17 cellular contexts compared by ENCODE assay signal in the genomic region with DNA sequence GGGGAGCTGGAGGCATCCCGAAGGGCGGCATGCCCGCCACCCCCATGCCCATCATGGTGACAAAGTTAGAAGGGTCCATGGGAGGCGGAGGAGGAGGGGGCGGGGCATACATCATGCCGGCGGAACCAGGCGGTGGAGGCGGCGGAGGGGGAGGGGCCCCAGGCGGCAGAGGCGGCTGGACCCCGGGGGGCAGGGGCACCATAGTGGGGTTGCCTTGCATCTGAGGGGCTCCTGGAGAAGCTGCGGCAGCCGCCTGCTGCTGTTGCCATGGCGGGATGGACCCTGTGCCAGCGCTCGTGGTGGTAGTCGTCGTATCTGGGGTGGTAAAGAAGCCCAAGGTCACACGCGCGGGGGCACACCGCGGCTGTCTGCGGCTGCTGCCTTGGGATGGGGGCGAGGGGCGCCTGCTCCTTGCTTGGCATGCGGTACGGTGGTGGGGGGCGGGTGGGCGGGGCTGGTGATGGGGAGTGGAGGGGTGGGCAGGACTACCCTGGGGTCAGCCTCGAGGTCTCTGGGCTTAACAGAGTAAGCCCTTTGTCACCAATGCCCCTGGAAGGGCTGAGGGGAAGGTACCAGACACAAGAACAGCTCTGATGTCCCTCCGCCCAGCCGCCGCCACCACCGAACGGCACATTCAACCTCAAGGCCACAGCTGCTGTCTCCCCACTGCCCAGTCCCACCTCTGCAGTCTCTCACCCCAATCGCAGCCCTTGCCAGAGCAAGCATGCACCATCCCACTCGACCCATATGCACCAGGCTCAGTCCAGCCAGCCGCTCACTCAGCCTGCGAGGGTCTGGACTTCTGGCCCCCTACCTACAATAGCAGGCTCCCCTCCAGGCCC. TPM values are rescaled to one million over a fixed set of nuclear protein-coding genes. Genes with fewer than 3 reads are reported as not detected.
DNase-seq lines count a peak whose midpoint lies in the region; ATAC-seq, FAIRE-seq and TF ChIP-seq lines count a peak whose summit lies in the region.
"Had no signal": no experiment of that assay in that cellular context is flagged by ENCODE, and none has a peak within 500 bp of the region (broad histone marks: within the 10 kb centered on the region; RNA-seq: fewer than 3 reads in every experiment).

No MANE protein-coding gene starts in this region.

- SMC1A ChIA-PET in GM12878 (lab: Charles Lee; ENCODE audit: uncharacterized antibody, unreplicated experiment): no interaction called here

- H3K27me3 ChIP-seq in CD4-positive, CD25-positive, alpha-beta regulatory T cell (ENCODE audit: control insufficient read depth, insufficient read depth, low read length): no peaks in the 10 kb centered on the region
- no peaks in the 10 kb centered on the region for H3K27me3 ChIP-seq in GM12878 (replicated peaks in 1 of 2; ENCODE audit: control insufficient read depth in 2 of 2, insufficient read depth in 2 of 2, low read length in 1 of 2)
- H3K27me3 ChIP-seq: SJCRH30 had no signal

- TF ChIP-seq CTCF in Calu3 (IDR thresholded peaks at IDR 0.05; ENCODE audit: unreplicated experiment): no peak
- TF ChIP-seq CTCF in GM12878 (IDR thresholded peaks at IDR 0.05 in 2 of 3, conservative IDR thresholded peaks at IDR 0.05 in 1 of 3; ENCODE audit: control insufficient read depth in 2 of 3, extremely low read depth in 1 of 3, insufficient read depth in 1 of 3, low read depth in 3 of 3, low read length in 3 of 3): no peak
- TF ChIP-seq CTCF in nephron progenitor cell (IDR thresholded peaks at IDR 0.05): no peak

- intact Hi-C loops in Calu3 (cut with micrococcal nuclease; ENCODE audit: unreplicated experiment) (no loop called here), GM12878 (cut with micrococcal nuclease; ENCODE audit: unreplicated experiment) (loop anchor here (2.0 kb wide), 1 partner anchor 23 kb away; no protein-coding TSS in a partner anchor)

- peaks cover 14% of the 10 kb centered on the region for H3K79me2 ChIP-seq in GM12878 (ENCODE audit: control insufficient read depth, insufficient read depth, low read length)

- peaks cover 15% of the 10 kb centered on the region for H3K27me3 Mint-ChIP-seq in CD4-positive, CD25-positive, alpha-beta regulatory T cell
- H3K27me3 Mint-ChIP-seq in Calu3 (ENCODE audit: unreplicated experiment) (no peaks in the 10 kb centered on the region), nephron progenitor cell (ENCODE audit: low read depth, poor library complexity) (peaks cover 3% of the 10 kb centered on the region)

- POLR2A ChIA-PET in GM12878 (lab: Charles Lee): interaction anchor here (0.6 kb wide), 1 partner anchor 32 kb away, joined by 6 read pairs; no protein-coding TSS in a partner anchor

- no peak overlapping the region for H2AFZ ChIP-seq in GM12878 (ENCODE audit: control insufficient read depth, low read depth, low read length)

- TF ChIP-seq POLR2A in GM12878 (IDR thresholded peaks at IDR 0.05; ENCODE audit: low read depth, low read length): peak; percentile 48; the same call in 1 of the 2 replicates

- no peak for ATAC-seq in CD4-positive, CD25-positive, alpha-beta regulatory T cell (ENCODE audit: low read depth in 2 of 2)
- ATAC-seq in GM12878: no peak
- ATAC-seq in GM19324 (IDR thresholded peaks at IDR 0.05; ENCODE audit: low FRiP score, unreplicated experiment): no peak
- no peak for ATAC-seq in GM18907 (IDR thresholded peaks at IDR 0.05; ENCODE audit: unreplicated experiment)
- ATAC-seq: HCT116 had no signal

- H3K4me3 Mint-ChIP-seq in CD4-positive, CD25-positive, alpha-beta regulatory T cell: peak overlapping the region; percentile 56 to 87 (median 78)
- H3K4me3 Mint-ChIP-seq in Calu3 (ENCODE audit: low read depth, unreplicated experiment) (no peak overlapping the region), nephron progenitor cell (peak overlapping the region; percentile 47)

- no peaks in the 10 kb centered on the region for H3K9me3 ChIP-seq in CD4-positive, CD25-positive, alpha-beta regulatory T cell (ENCODE audit: control insufficient read depth in 2 of 2, low read length in 2 of 2)
- no peaks in the 10 kb centered on the region for H3K9me3 ChIP-seq in GM12878 (replicated peaks; ENCODE audit: control insufficient read depth, insufficient read depth, low read length)
- H3K9me3 ChIP-seq: SJCRH30 had no signal

- no peak overlapping the region for H3K4me3 ChIP-seq in CD4-positive, CD25-positive, alpha-beta regulatory T cell (ENCODE audit: low read depth, low read length)
- no peak overlapping the region for H3K4me3 ChIP-seq in GM12878
- H3K4me3 ChIP-seq: SJCRH30 had no signal

- peaks cover 96% of the 10 kb centered on the region for H3K4me1 ChIP-seq in CD4-positive, CD25-positive, alpha-beta regulatory T cell (ENCODE audit: control insufficient read depth, insufficient read depth, low read length, poor library complexity, severe bottlenecking)
- peaks cover 17% of the 10 kb centered on the region for H3K4me1 ChIP-seq in GM12878 (ENCODE audit: control insufficient read depth, insufficient read depth, low read length)

- peaks cover 31 to 94% (median 63%) of the 10 kb centered on the region in 4 donors for H3K4me1 Mint-ChIP-seq in CD4-positive, CD25-positive, alpha-beta regulatory T cell
- H3K4me1 Mint-ChIP-seq in Calu3 (ENCODE audit: low read depth, unreplicated experiment) (peaks cover 21% of the 10 kb centered on the region), nephron progenitor cell (peaks cover 87% of the 10 kb centered on the region)

- H3K4me2 ChIP-seq in GM12878 (ENCODE audit: control insufficient read depth, insufficient read depth): no peak overlapping the region

- 97% methylated on average over 21 of the region's 42 CpGs for WGBS in GM12878 (ENCODE audit: insufficient coverage, insufficient replicate concordance, low lambda C conversion rate, missing lambda C conversion rate)

- H3K27ac Mint-ChIP-seq in CD4-positive, CD25-positive, alpha-beta regulatory T cell: peak overlapping the region; percentile 87 to 92 (median 90)
- H3K27ac Mint-ChIP-seq in Calu3 (ENCODE audit: unreplicated experiment) (peak overlapping the region; percentile 41), nephron progenitor cell (no peak overlapping the region)

- peaks cover 76% of the 10 kb centered on the region for H3K36me3 ChIP-seq in CD4-positive, CD25-positive, alpha-beta regulatory T cell (ENCODE audit: control insufficient read depth, insufficient read depth, low read length)
- H3K36me3 ChIP-seq in GM12878 (ENCODE audit: control insufficient read depth in 2 of 2, insufficient read depth in 2 of 2, low read length in 1 of 2): peaks cover 52 to 54% of the 10 kb centered on the region in 2 experiments

- no peak for TF ChIP-seq EP300 in GM12878 (IDR thresholded peaks at IDR 0.05; ENCODE audit: borderline replicate concordance in 1 of 2, control insufficient read depth in 1 of 2, low read depth in 2 of 2, low read length in 2 of 2)

- no peak for FAIRE-seq in GM12878 (lab: Jason Lieb, UNC)
- FAIRE-seq: D721Med had no signal

- CTCF ChIA-PET in Calu3 (lab: Charles Lee): no interaction called here
- CTCF ChIA-PET in GM12878 (lab: Yijun Ruan, JAX): interaction anchor here (1.6 kb wide), 1 partner anchor 27 kb away, joined by 3 read pairs; no protein-coding TSS in a partner anchor

- in situ Hi-C loops in GM12878 (cut with MboI): no loop called here

- peaks cover 23% of the 10 kb centered on the region for H4K20me1 ChIP-seq in GM12878 (ENCODE audit: control insufficient read depth, insufficient read depth)

- H3K9ac ChIP-seq in GM12878 (ENCODE audit: control insufficient read depth, insufficient read depth, low read length): no peak overlapping the region

- no peaks in the 10 kb centered on the region for H3K9me3 Mint-ChIP-seq in CD4-positive, CD25-positive, alpha-beta regulatory T cell
- no peaks in the 10 kb centered on the region for H3K9me3 Mint-ChIP-seq in Calu3 (ENCODE audit: low read depth, unreplicated experiment)
- H3K9me3 Mint-ChIP-seq in nephron progenitor cell: no peaks in the 10 kb centered on the region

- H3K36me3 Mint-ChIP-seq in CD4-positive, CD25-positive, alpha-beta regulatory T cell: peaks cover 61% of the 10 kb centered on the region
- H3K36me3 Mint-ChIP-seq in Calu3 (ENCODE audit: insufficient read depth, unreplicated experiment): peaks cover 88% of the 10 kb centered on the region
- peaks cover 70% of the 10 kb centered on the region for H3K36me3 Mint-ChIP-seq in nephron progenitor cell (ENCODE audit: low read depth)

- H3K27ac ChIP-seq in CD4-positive, CD25-positive, alpha-beta regulatory T cell (ENCODE audit: insufficient read depth, low read length, poor library complexity, severe bottlenecking): peak overlapping the region; percentile 80
- H3K27ac ChIP-seq in GM12878 (ENCODE audit: control insufficient read depth, insufficient read depth): no peak overlapping the region
- H3K27ac ChIP-seq: SJCRH30 had no signal

- no peak for DNase-seq in CD4-positive, CD25-positive, alpha-beta regulatory T cell
- DNase-seq in Calu3: no peak
- DNase-seq in GM12878 (ENCODE audit: low read depth, low spot score): no peak
- DNase-seq in nephron progenitor cell: no peak
- DNase-seq in LoVo (ENCODE audit: low spot score): no peak
- DNase-seq: activated CD4-positive, alpha-beta T cell treated with anti-CD3 and anti-CD28 coated beads for 48 hours; effector memory CD4-positive, alpha-beta T cell; NCI-H1092 treated with DMSO at 0.1 percent for 48 hours; SJCRH30; stimulated activated CD4-positive, alpha-beta T cell treated with anti-CD3 and anti-CD28 coated beads, Interleukin-2, amount 100 ng/mL, for 48 hours had no signal

- RAD21 ChIA-PET in GM12878 (lab: Charles Lee; ENCODE audit: unreplicated experiment): no interaction called here

- no peak for TF ChIP-seq RAD21 in GM12878 (IDR thresholded peaks at IDR 0.05; ENCODE audit: insufficient read depth, low read depth, low read length)

- BruUV-seq in Calu3 (replicated peaks; lab: Mats Ljungman, UMichigan) (no TSS peak), GM12878 (replicated peaks; lab: Mats Ljungman, UMichigan) (no TSS peak)

RNA-seq across cellular contexts. Expression of gene PYGM, which starts 6.3 kb away (rescaled TPM):
- total RNA-seq in CD4-positive, CD25-positive, alpha-beta regulatory T cell: 10.9 TPM
- polyA plus RNA-seq in CD4-positive, CD25-positive, alpha-beta regulatory T cell: under 1 TPM in 2 of 4 donors, not detected in 2; 0.17 to 0.43 TPM
- total RNA-seq in Calu3 (2022) (1.4 and 1.8 TPM in 2 replicates), GM12878 (2014; rRNA removed) (0.27 and 0.34 TPM in 2 replicates), GM12878 (2014; rRNA removed; fragmentation: Illumina TruSeq; extraction: Trizol) (0.23 and 0.27 TPM in 2 replicates), GM12878 (2021) (0.28 and 0.35 TPM in 2 replicates)
- 2.2 and 3.1 TPM in 2 replicates for total RNA-seq in GM12878 (2013; cell fraction: nucleolus; rRNA removed)
- polyA plus RNA-seq in GM12878 (2011; ENCODE audit: low read depth): 0.42 TPM
- polyA plus RNA-seq in GM12878 (2011; rRNA removed) (0.32 and 0.33 TPM in 2 replicates), GM12878 (2014; fragmentation: Illumina TruSeq; extraction: Trizol) (0.19 TPM in 1 of 2 replicates, not detected in the other), GM12878 (2014; fragmentation: Nextera tagmentation; extraction: Ambion mirVana) (under 1 TPM; 0.04 to 0.08 TPM), GM12878 (2014; rRNA removed) (0.61 and 3.7 TPM in 2 replicates), GM12878 (2016; fragmentation: Nextera tagmentation; extraction: Ambion mirVana) (under 1 TPM in 1 of 2 experiments, not detected in 1; 0.04 TPM)
- 0.19 and 0.20 TPM in 2 replicates for polyA plus RNA-seq in GM12878 (2011; cell fraction: cytosol; rRNA removed)
- 1.1 and 1.4 TPM in 2 replicates for polyA plus RNA-seq in GM12878 (2011; cell fraction: nucleus; rRNA removed)
- polyA plus RNA-seq in GM12878 (2012): 0.80 and 0.88 TPM in 2 replicates
- 0.72 and 0.95 TPM in 2 replicates for polyA minus RNA-seq in GM12878 (2011; rRNA and poly(A)+ RNA removed)
- not detected in 2 replicates for polyA minus RNA-seq in GM12878 (2011; cell fraction: cytosol; rRNA and poly(A)+ RNA removed)
- 0.48 and 2.0 TPM in 2 replicates for polyA minus RNA-seq in GM12878 (2011; cell fraction: nucleus; rRNA and poly(A)+ RNA removed)
- total RNA-seq: glomerular endothelial cell had no signal

RNA-seq across cellular contexts. Expression of gene SF1, which starts 12.3 kb away (rescaled TPM):
- total RNA-seq in CD4-positive, CD25-positive, alpha-beta regulatory T cell: 1,361 TPM
- 100 to 1,000 TPM in 1 of 4 donors, 10 to 100 TPM in 3; 75.0 to 100 (median 89.3) TPM for polyA plus RNA-seq in CD4-positive, CD25-positive, alpha-beta regulatory T cell
- total RNA-seq in Calu3 (2022): 312 and 319 TPM in 2 replicates
- total RNA-seq in GM12878 (2013; cell fraction: nucleolus; rRNA removed): 483 and 541 TPM in 2 replicates
- total RNA-seq in GM12878 (2014; rRNA removed): 88.2 and 111 TPM in 2 replicates
- total RNA-seq in GM12878 (2014; rRNA removed; fragmentation: Illumina TruSeq; extraction: Trizol): 76.0 and 84.4 TPM in 2 replicates
- total RNA-seq in GM12878 (2021): 327 and 337 TPM in 2 replicates
- polyA plus RNA-seq in GM12878 (2011; ENCODE audit: low read depth): 194 TPM
- 82.5 and 84.8 TPM in 2 replicates for polyA plus RNA-seq in GM12878 (2011; rRNA removed)
- 66.7 and 83.7 TPM in 2 replicates for polyA plus RNA-seq in GM12878 (2011; cell fraction: cytosol; rRNA removed)
- polyA plus RNA-seq in GM12878 (2011; cell fraction: nucleus; rRNA removed): 212 and 291 TPM in 2 replicates
- polyA plus RNA-seq in GM12878 (2012): 178 and 252 TPM in 2 replicates
- polyA plus RNA-seq in GM12878 (2014; fragmentation: Illumina TruSeq; extraction: Trizol): 216 and 280 TPM in 2 replicates
- polyA plus RNA-seq in GM12878 (2014; fragmentation: Nextera tagmentation; extraction: Ambion mirVana): 10 to 100 TPM; 13.6 to 29.6 TPM
- 155 and 172 TPM in 2 replicates for polyA plus RNA-seq in GM12878 (2014; rRNA removed)
- polyA plus RNA-seq in GM12878 (2016; fragmentation: Nextera tagmentation; extraction: Ambion mirVana): 100 to 1,000 TPM in 1 of 2 experiments, 10 to 100 TPM in 1; 97.4 to 109 TPM
- 79.1 and 94.2 TPM in 2 replicates for polyA minus RNA-seq in GM12878 (2011; rRNA and poly(A)+ RNA removed)
- 53.6 and 66.4 TPM in 2 replicates for polyA minus RNA-seq in GM12878 (2011; cell fraction: cytosol; rRNA and poly(A)+ RNA removed)
- 124 and 191 TPM in 2 replicates for polyA minus RNA-seq in GM12878 (2011; cell fraction: nucleus; rRNA and poly(A)+ RNA removed)

RNA-seq across cellular contexts. Expression of gene RASGRP2, which starts 22.1 kb away (rescaled TPM):
- total RNA-seq in CD4-positive, CD25-positive, alpha-beta regulatory T cell: 570 TPM
- 100 to 1,000 TPM; 140 to 170 (median 157) TPM for polyA plus RNA-seq in CD4-positive, CD25-positive, alpha-beta regulatory T cell
- not detected in 2 replicates for total RNA-seq in Calu3 (2022)
- 17.4 and 18.5 TPM in 2 replicates for total RNA-seq in GM12878 (2013; cell fraction: nucleolus; rRNA removed)
- total RNA-seq in GM12878 (2014; rRNA removed): 5.5 and 6.8 TPM in 2 replicates
- 1.7 and 3.0 TPM in 2 replicates for total RNA-seq in GM12878 (2014; rRNA removed; fragmentation: Illumina TruSeq; extraction: Trizol)
- total RNA-seq in GM12878 (2021): 8.3 and 9.0 TPM in 2 replicates
- polyA plus RNA-seq in GM12878 (2011; ENCODE audit: low read depth): 4.3 TPM
- polyA plus RNA-seq in GM12878 (2011; rRNA removed): 3.0 and 6.2 TPM in 2 replicates
- 6.3 and 8.3 TPM in 2 replicates for polyA plus RNA-seq in GM12878 (2011; cell fraction: cytosol; rRNA removed)
- 39.4 and 45.3 TPM in 2 replicates for polyA plus RNA-seq in GM12878 (2011; cell fraction: nucleus; rRNA removed)
- 7.1 and 14.4 TPM in 2 replicates for polyA plus RNA-seq in GM12878 (2012)
- 2.6 and 2.7 TPM in 2 replicates for polyA plus RNA-seq in GM12878 (2014; fragmentation: Illumina TruSeq; extraction: Trizol)
- polyA plus RNA-seq in GM12878 (2014; fragmentation: Nextera tagmentation; extraction: Ambion mirVana): under 1 TPM; 0.26 to 0.66 TPM
- 7.0 and 11.2 TPM in 2 replicates for polyA plus RNA-seq in GM12878 (2014; rRNA removed)
- 1 to 10 TPM; 4.5 to 6.4 TPM for polyA plus RNA-seq in GM12878 (2016; fragmentation: Nextera tagmentation; extraction: Ambion mirVana)
- 2.6 and 3.7 TPM in 2 replicates for polyA minus RNA-seq in GM12878 (2011; rRNA and poly(A)+ RNA removed)
- 2.1 and 3.2 TPM in 2 replicates for polyA minus RNA-seq in GM12878 (2011; cell fraction: cytosol; rRNA and poly(A)+ RNA removed)
- 5.0 and 6.9 TPM in 2 replicates for polyA minus RNA-seq in GM12878 (2011; cell fraction: nucleus; rRNA and poly(A)+ RNA removed)
- total RNA-seq: HT-29, NCI-H460 had no signal

RNA-seq across cellular contexts. Expression of gene MAP4K2, which starts 37.0 kb away (rescaled TPM):
- total RNA-seq in CD4-positive, CD25-positive, alpha-beta regulatory T cell: 85.0 TPM
- polyA plus RNA-seq in CD4-positive, CD25-positive, alpha-beta regulatory T cell: 10 to 100 TPM; 31.5 to 39.5 (median 34.8) TPM
- total RNA-seq in Calu3 (2022) (17.0 and 17.4 TPM in 2 replicates), GM12878 (2014; rRNA removed) (66.7 and 74.7 TPM in 2 replicates), GM12878 (2014; rRNA removed; fragmentation: Illumina TruSeq; extraction: Trizol) (36.9 and 41.0 TPM in 2 replicates), GM12878 (2021) (78.1 and 79.2 TPM in 2 replicates)
- total RNA-seq in GM12878 (2013; cell fraction: nucleolus; rRNA removed): 51.0 and 55.9 TPM in 2 replicates
- polyA plus RNA-seq in GM12878 (2011; ENCODE audit: low read depth): 11.2 TPM
- polyA plus RNA-seq in GM12878 (2011; rRNA removed) (27.3 and 49.9 TPM in 2 replicates), GM12878 (2014; fragmentation: Illumina TruSeq; extraction: Trizol) (16.1 and 42.8 TPM in 2 replicates), GM12878 (2014; fragmentation: Nextera tagmentation; extraction: Ambion mirVana) (1 to 10 TPM in 1 of 2 experiments, under 1 TPM in 1; 0.98 to 4.4 TPM), GM12878 (2014; rRNA removed) (69.0 and 71.8 TPM in 2 replicates), GM12878 (2016; fragmentation: Nextera tagmentation; extraction: Ambion mirVana) (10 to 100 TPM; 47.8 to 52.9 TPM)
- 73.2 and 91.2 TPM in 2 replicates for polyA plus RNA-seq in GM12878 (2011; cell fraction: cytosol; rRNA removed)
- polyA plus RNA-seq in GM12878 (2011; cell fraction: nucleus; rRNA removed): 284 and 290 TPM in 2 replicates
- 33.8 and 37.8 TPM in 2 replicates for polyA plus RNA-seq in GM12878 (2012)
- polyA minus RNA-seq in GM12878 (2011; rRNA and poly(A)+ RNA removed): 58.6 and 101 TPM in 2 replicates
- polyA minus RNA-seq in GM12878 (2011; cell fraction: cytosol; rRNA and poly(A)+ RNA removed): 25.9 and 26.6 TPM in 2 replicates
- 50.8 and 62.9 TPM in 2 replicates for polyA minus RNA-seq in GM12878 (2011; cell fraction: nucleus; rRNA and poly(A)+ RNA removed)

RNA-seq across cellular contexts. Expression of gene NRXN2, which starts 43.1 kb away (rescaled TPM):
- 0.42 TPM for total RNA-seq in CD4-positive, CD25-positive, alpha-beta regulatory T cell
- not detected for polyA plus RNA-seq in CD4-positive, CD25-positive, alpha-beta regulatory T cell
- total RNA-seq in Calu3 (2022) (not detected in 2 replicates), GM12878 (2014; rRNA removed) (0.06 TPM in 1 of 2 replicates, not detected in the other), GM12878 (2014; rRNA removed; fragmentation: Illumina TruSeq; extraction: Trizol) (0.18 and 0.22 TPM in 2 replicates), GM12878 (2021) (0.29 and 0.74 TPM in 2 replicates)
- total RNA-seq in GM12878 (2013; cell fraction: nucleolus; rRNA removed): 1.8 and 2.7 TPM in 2 replicates
- polyA plus RNA-seq in GM12878 (2011; ENCODE audit: low read depth): not detected
- polyA plus RNA-seq in GM12878 (2011; rRNA removed) (1.1 and 1.4 TPM in 2 replicates), GM12878 (2014; fragmentation: Illumina TruSeq; extraction: Trizol) (0.09 TPM in 1 of 2 replicates, not detected in the other), GM12878 (2014; fragmentation: Nextera tagmentation; extraction: Ambion mirVana) (under 1 TPM; 0.03 to 0.07 TPM), GM12878 (2014; rRNA removed) (0.08 and 0.28 TPM in 2 replicates), GM12878 (2016; fragmentation: Nextera tagmentation; extraction: Ambion mirVana) (under 1 TPM; 0.24 to 0.52 TPM)
- polyA plus RNA-seq in GM12878 (2011; cell fraction: cytosol; rRNA removed): 2.2 and 2.7 TPM in 2 replicates
- polyA plus RNA-seq in GM12878 (2011; cell fraction: nucleus; rRNA removed): 8.3 and 17.7 TPM in 2 replicates
- 0.11 and 0.32 TPM in 2 replicates for polyA plus RNA-seq in GM12878 (2012)
- polyA minus RNA-seq in GM12878 (2011; rRNA and poly(A)+ RNA removed): 11.6 and 16.6 TPM in 2 replicates
- polyA minus RNA-seq in GM12878 (2011; cell fraction: cytosol; rRNA and poly(A)+ RNA removed): 9.4 and 11.8 TPM in 2 replicates
- 5.4 and 16.4 TPM in 2 replicates for polyA minus RNA-seq in GM12878 (2011; cell fraction: nucleus; rRNA and poly(A)+ RNA removed)
- total RNA-seq: glomerular endothelial cell, HT-29 had no signal

Comparison
In these comparisons a context has a peak if more than half of its experiments do, and no peak if none do; other contexts are left out.
1. RNA of gene RASGRP2, which starts 22.1 kb away (total RNA-seq): 570 TPM in CD4-positive, CD25-positive, alpha-beta regulatory T cell (single experiment); 1.7 to 18.5 TPM in GM12878 and not detected in Calu3; every median in the first group is over 10 times any median in the second.